Comparison of ENCODE assay signal across 10 cellular contexts in genomic region chr12:69952890-69953289, GRCh38.
"Had no signal": no experiment of that assay in that cellular context is flagged by ENCODE, and none has a peak within 500 bp of the region (broad histone marks: within the 10 kb centered on the region; RNA-seq: fewer than 3 reads in every experiment).

No MANE protein-coding gene starts in this region.

- H3K4me2 ChIP-seq: KMS-11 had no signal

- H3K4me3 Mint-ChIP-seq: HFFc6, IgD-negative memory B cell had no signal

- H3K27ac Mint-ChIP-seq: HFFc6, IgD-negative memory B cell had no signal

- H3K4me1 Mint-ChIP-seq: IgD-negative memory B cell had no signal

- H3K9me3 Mint-ChIP-seq: HFFc6 had no signal

- H3K4me3 ChIP-seq: HAP-1 had no signal

- H3K27ac ChIP-seq: HL-60, KMS-11 had no signal

- ATAC-seq: HCT116, HepG2 had no signal

- H3K36me3 ChIP-seq: HAP-1 had no signal

- DNase-seq: GOT3, H7, HFFc6, KBM-7 had no signal

- H3K4me1 ChIP-seq: HAP-1 had no signal

- H3K36me3 Mint-ChIP-seq: IgD-negative memory B cell had no signal
